In genomic region chr12:6554168-6554989, GRCh38 we compare ENCODE assay signal across 2 cellular contexts.
TF ChIP-seq lines count a peak whose summit lies in the region.

No MANE protein-coding gene starts in this region.

TF ChIP-seq in HEK293, 187 proteins besides CTCF, POLR2A, EP300 and RAD21 (continued from another document and continues in another):
- TF ChIP-seq PRDM2 (tag by site-specific recombination; IDR thresholded peaks at IDR 0.05; ENCODE audit: borderline replicate concordance) (no peak), RBAK (tag by site-specific recombination; IDR thresholded peaks at IDR 0.05) (no peak), ZNF501 (tag by site-specific recombination; IDR thresholded peaks at IDR 0.05) (peak; percentile 65; the same call in 1 of the 2 replicates), ZNF610 (tag by site-specific recombination; IDR thresholded peaks at IDR 0.05; ENCODE audit: borderline replicate concordance) (peak; percentile 87; the same call in 1 of the 2 replicates), ZBTB17 (tag by site-specific recombination; IDR thresholded peaks at IDR 0.05) (peak; percentile 90), ZNF510 (tag by site-specific recombination; IDR thresholded peaks at IDR 0.05; ENCODE audit: insufficient replicate concordance) (no peak), ZNF629 (tag by site-specific recombination; IDR thresholded peaks at IDR 0.05) (peak; percentile 29; the same call in 1 of the 2 replicates), ZNF654 (tag by site-specific recombination; IDR thresholded peaks at IDR 0.05; ENCODE audit: low read depth) (peak; percentile 25; the same call in 1 of the 2 replicates), ZNF76 (tag by site-specific recombination; IDR thresholded peaks at IDR 0.05; ENCODE audit: borderline replicate concordance, low read depth) (peak; percentile 78), ZBTB6 (tag by site-specific recombination; IDR thresholded peaks at IDR 0.05) (no peak), ZNF514 (tag by site-specific recombination; IDR thresholded peaks at IDR 0.05) (no peak), ZIC2 (tag by site-specific recombination; IDR thresholded peaks at IDR 0.05) (peak; percentile 67), ZNF600 (tag by site-specific recombination; IDR thresholded peaks at IDR 0.05) (peak; percentile 99), ZNF544 (tag by site-specific recombination; IDR thresholded peaks at IDR 0.05) (no peak), ZNF529 (tag by site-specific recombination; IDR thresholded peaks at IDR 0.05; ENCODE audit: insufficient replicate concordance) (no peak), ZNF335 (tag by site-specific recombination; conservative IDR thresholded peaks at IDR 0.05) (peak; percentile 100)
- TF ChIP-seq, protein P1, sequence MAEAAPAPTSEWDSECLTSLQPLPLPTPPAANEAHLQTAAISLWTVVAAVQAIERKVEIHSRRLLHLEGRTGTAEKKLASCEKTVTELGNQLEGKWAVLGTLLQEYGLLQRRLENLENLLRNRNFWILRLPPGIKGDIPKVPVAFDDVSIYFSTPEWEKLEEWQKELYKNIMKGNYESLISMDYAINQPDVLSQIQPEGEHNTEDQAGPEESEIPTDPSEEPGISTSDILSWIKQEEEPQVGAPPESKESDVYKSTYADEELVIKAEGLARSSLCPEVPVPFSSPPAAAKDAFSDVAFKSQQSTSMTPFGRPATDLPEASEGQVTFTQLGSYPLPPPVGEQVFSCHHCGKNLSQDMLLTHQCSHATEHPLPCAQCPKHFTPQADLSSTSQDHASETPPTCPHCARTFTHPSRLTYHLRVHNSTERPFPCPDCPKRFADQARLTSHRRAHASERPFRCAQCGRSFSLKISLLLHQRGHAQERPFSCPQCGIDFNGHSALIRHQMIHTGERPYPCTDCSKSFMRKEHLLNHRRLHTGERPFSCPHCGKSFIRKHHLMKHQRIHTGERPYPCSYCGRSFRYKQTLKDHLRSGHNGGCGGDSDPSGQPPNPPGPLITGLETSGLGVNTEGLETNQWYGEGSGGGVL (tag by site-specific recombination; IDR thresholded peaks at IDR 0.05) = 0 out of 2 replicates have a peak, but pooled peaks have one; percentile 35
- TF ChIP-seq, protein P2, sequence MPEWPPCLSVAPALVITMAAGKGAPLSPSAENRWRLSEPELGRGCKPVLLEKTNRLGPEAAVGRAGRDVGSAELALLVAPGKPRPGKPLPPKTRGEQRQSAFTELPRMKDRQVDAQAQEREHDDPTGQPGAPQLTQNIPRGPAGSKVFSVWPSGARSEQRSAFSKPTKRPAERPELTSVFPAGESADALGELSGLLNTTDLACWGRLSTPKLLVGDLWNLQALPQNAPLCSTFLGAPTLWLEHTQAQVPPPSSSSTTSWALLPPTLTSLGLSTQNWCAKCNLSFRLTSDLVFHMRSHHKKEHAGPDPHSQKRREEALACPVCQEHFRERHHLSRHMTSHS (tag by site-specific recombination; IDR thresholded peaks at IDR 0.05) = no peak

TF ChIP-seq in HepG2, 621 proteins besides CTCF, POLR2A, EP300 and RAD21 (continued from another document and continues in another):
- no peak for TF ChIP-seq ASH2L (IDR thresholded peaks at IDR 0.05; ENCODE audit: insufficient read length, low read depth, low read length)
- TF ChIP-seq HIVEP1 (CRISPR knock-in tag; IDR thresholded peaks at IDR 0.05) = 0 out of 2 replicates have a peak, but pooled peaks have one; percentile 42
- no peak for TF ChIP-seq BRF2 (CRISPR knock-in tag; IDR thresholded peaks at IDR 0.05)
- TF ChIP-seq MYNN (CRISPR knock-in tag; IDR thresholded peaks at IDR 0.05; ENCODE audit: low read depth) = no peak
- TF ChIP-seq ZBTB21 (CRISPR knock-in tag; IDR thresholded peaks at IDR 0.05) = no peak
- TF ChIP-seq SPEN (CRISPR knock-in tag; IDR thresholded peaks at IDR 0.05; ENCODE audit: low read depth) = no peak
- no peak for TF ChIP-seq FOSL2 (CRISPR knock-in tag; IDR thresholded peaks at IDR 0.05)
- TF ChIP-seq, protein P3, sequence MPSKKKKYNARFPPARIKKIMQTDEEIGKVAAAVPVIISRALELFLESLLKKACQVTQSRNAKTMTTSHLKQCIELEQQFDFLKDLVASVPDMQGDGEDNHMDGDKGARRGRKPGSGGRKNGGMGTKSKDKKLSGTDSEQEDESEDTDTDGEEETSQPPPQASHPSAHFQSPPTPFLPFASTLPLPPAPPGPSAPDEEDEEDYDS (CRISPR knock-in tag; IDR thresholded peaks at IDR 0.05) = peak; percentile 52; the same call in 1 of the 2 replicates
- no peak for TF ChIP-seq ADNP (CRISPR knock-in tag; IDR thresholded peaks at IDR 0.05)
- TF ChIP-seq TRIM24 (CRISPR knock-in tag; IDR thresholded peaks at IDR 0.05) = no peak
- TF ChIP-seq PAWR (CRISPR knock-in tag; IDR thresholded peaks at IDR 0.05; ENCODE audit: borderline replicate concordance) = no peak
- no peak for TF ChIP-seq ZNF567 (CRISPR knock-in tag; IDR thresholded peaks at IDR 0.05; ENCODE audit: borderline replicate concordance)
- TF ChIP-seq ZNF124 (CRISPR knock-in tag; IDR thresholded peaks at IDR 0.05) = no peak
- TF ChIP-seq ATF6 (CRISPR knock-in tag; conservative IDR thresholded peaks at IDR 0.05) = no peak
- TF ChIP-seq, protein P4, sequence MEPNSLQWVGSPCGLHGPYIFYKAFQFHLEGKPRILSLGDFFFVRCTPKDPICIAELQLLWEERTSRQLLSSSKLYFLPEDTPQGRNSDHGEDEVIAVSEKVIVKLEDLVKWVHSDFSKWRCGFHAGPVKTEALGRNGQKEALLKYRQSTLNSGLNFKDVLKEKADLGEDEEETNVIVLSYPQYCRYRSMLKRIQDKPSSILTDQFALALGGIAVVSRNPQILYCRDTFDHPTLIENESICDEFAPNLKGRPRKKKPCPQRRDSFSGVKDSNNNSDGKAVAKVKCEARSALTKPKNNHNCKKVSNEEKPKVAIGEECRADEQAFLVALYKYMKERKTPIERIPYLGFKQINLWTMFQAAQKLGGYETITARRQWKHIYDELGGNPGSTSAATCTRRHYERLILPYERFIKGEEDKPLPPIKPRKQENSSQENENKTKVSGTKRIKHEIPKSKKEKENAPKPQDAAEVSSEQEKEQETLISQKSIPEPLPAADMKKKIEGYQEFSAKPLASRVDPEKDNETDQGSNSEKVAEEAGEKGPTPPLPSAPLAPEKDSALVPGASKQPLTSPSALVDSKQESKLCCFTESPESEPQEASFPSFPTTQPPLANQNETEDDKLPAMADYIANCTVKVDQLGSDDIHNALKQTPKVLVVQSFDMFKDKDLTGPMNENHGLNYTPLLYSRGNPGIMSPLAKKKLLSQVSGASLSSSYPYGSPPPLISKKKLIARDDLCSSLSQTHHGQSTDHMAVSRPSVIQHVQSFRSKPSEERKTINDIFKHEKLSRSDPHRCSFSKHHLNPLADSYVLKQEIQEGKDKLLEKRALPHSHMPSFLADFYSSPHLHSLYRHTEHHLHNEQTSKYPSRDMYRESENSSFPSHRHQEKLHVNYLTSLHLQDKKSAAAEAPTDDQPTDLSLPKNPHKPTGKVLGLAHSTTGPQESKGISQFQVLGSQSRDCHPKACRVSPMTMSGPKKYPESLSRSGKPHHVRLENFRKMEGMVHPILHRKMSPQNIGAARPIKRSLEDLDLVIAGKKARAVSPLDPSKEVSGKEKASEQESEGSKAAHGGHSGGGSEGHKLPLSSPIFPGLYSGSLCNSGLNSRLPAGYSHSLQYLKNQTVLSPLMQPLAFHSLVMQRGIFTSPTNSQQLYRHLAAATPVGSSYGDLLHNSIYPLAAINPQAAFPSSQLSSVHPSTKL (CRISPR knock-in tag; IDR thresholded peaks at IDR 0.05) = 0 out of 2 replicates have a peak, but pooled peaks have one; percentile 33
- TF ChIP-seq NR2C2 (CRISPR knock-in tag; IDR thresholded peaks at IDR 0.05; ENCODE audit: borderline replicate concordance) = no peak
- no peak for TF ChIP-seq CCAR2 (optimal IDR thresholded peaks at IDR 0.05; ENCODE audit: low read depth, low read length)
- TF ChIP-seq IKZF1 (IDR thresholded peaks at IDR 0.05) = no peak
- TF ChIP-seq ZNF503 (CRISPR knock-in tag; IDR thresholded peaks at IDR 0.05) = 0 out of 2 replicates have a peak, but pooled peaks have one; percentile 21
- no peak for TF ChIP-seq ZFAT (CRISPR knock-in tag; conservative IDR thresholded peaks at IDR 0.05)
- no peak for TF ChIP-seq RFXANK (CRISPR knock-in tag; IDR thresholded peaks at IDR 0.05)
- no peak for TF ChIP-seq KAT7 (CRISPR knock-in tag; IDR thresholded peaks at IDR 0.05; ENCODE audit: borderline replicate concordance)
- no peak for TF ChIP-seq TFAP4 (IDR thresholded peaks at IDR 0.05; ENCODE audit: borderline replicate concordance, low read depth)
- no peak for TF ChIP-seq HMG20A (CRISPR knock-in tag; IDR thresholded peaks at IDR 0.05; ENCODE audit: borderline replicate concordance)
- peak; percentile 42; the same call in 1 of the 2 replicates for TF ChIP-seq ZSCAN25 (CRISPR knock-in tag; IDR thresholded peaks at IDR 0.05)
- no peak for TF ChIP-seq SIN3B (IDR thresholded peaks at IDR 0.05; ENCODE audit: low read length)
- no peak for TF ChIP-seq ZNF816 (CRISPR knock-in tag; IDR thresholded peaks at IDR 0.05; ENCODE audit: borderline replicate concordance)
- TF ChIP-seq SALL2 (CRISPR knock-in tag; IDR thresholded peaks at IDR 0.05) = no peak
- TF ChIP-seq MBNL3 (CRISPR knock-in tag; conservative IDR thresholded peaks at IDR 0.05) = no peak
- TF ChIP-seq, protein P5, sequence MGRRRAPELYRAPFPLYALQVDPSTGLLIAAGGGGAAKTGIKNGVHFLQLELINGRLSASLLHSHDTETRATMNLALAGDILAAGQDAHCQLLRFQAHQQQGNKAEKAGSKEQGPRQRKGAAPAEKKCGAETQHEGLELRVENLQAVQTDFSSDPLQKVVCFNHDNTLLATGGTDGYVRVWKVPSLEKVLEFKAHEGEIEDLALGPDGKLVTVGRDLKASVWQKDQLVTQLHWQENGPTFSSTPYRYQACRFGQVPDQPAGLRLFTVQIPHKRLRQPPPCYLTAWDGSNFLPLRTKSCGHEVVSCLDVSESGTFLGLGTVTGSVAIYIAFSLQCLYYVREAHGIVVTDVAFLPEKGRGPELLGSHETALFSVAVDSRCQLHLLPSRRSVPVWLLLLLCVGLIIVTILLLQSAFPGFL (CRISPR knock-in tag; IDR thresholded peaks at IDR 0.05) = no peak
- 0 out of 2 replicates have a peak, but pooled peaks have one; percentile 22 for TF ChIP-seq ZNF136 (CRISPR knock-in tag; IDR thresholded peaks at IDR 0.05; ENCODE audit: low read depth)
- no peak for TF ChIP-seq SP2 (CRISPR knock-in tag; IDR thresholded peaks at IDR 0.05)
- TF ChIP-seq ZKSCAN8 (CRISPR knock-in tag; IDR thresholded peaks at IDR 0.05; ENCODE audit: borderline replicate concordance) = no peak
- TF ChIP-seq SETDB1 (CRISPR knock-in tag; IDR thresholded peaks at IDR 0.05; ENCODE audit: borderline replicate concordance) = no peak
- no peak for TF ChIP-seq ZNF674 (CRISPR knock-in tag; IDR thresholded peaks at IDR 0.05; ENCODE audit: low read depth)
- 0 out of 2 replicates have a peak, but pooled peaks have one; percentile 17 for TF ChIP-seq SNAI1 (CRISPR knock-in tag; IDR thresholded peaks at IDR 0.05; ENCODE audit: borderline replicate concordance)
- 0 out of 2 replicates have a peak, but pooled peaks have one; percentile 4 for TF ChIP-seq MED13 (CRISPR knock-in tag; IDR thresholded peaks at IDR 0.05)
- no peak for TF ChIP-seq TEAD3 (CRISPR knock-in tag; optimal IDR thresholded peaks at IDR 0.05; ENCODE audit: borderline replicate concordance)
- no peak for TF ChIP-seq FOXA1 (IDR thresholded peaks at IDR 0.05)
- no peak for TF ChIP-seq FOXA1 (CRISPR knock-in tag; IDR thresholded peaks at IDR 0.05)
- peak; percentile 72 for TF ChIP-seq SAP130 (CRISPR knock-in tag; IDR thresholded peaks at IDR 0.05; ENCODE audit: low read depth)
- 0 out of 2 replicates have a peak, but pooled peaks have one; percentile 49 for TF ChIP-seq SIN3A (IDR thresholded peaks at IDR 0.05; ENCODE audit: borderline replicate concordance, low read depth, low read length)
- no peak for TF ChIP-seq CHD4 (IDR thresholded peaks at IDR 0.05; ENCODE audit: borderline replicate concordance, low read length)
- peak; percentile 28 for TF ChIP-seq ZNF883 (CRISPR knock-in tag; IDR thresholded peaks at IDR 0.05; ENCODE audit: not compliant biosample characterization)
- no peak for TF ChIP-seq ZFP1 (CRISPR knock-in tag; IDR thresholded peaks at IDR 0.05)
- no peak for TF ChIP-seq SRY (CRISPR knock-in tag; IDR thresholded peaks at IDR 0.05)
